In the genomic region with DNA sequence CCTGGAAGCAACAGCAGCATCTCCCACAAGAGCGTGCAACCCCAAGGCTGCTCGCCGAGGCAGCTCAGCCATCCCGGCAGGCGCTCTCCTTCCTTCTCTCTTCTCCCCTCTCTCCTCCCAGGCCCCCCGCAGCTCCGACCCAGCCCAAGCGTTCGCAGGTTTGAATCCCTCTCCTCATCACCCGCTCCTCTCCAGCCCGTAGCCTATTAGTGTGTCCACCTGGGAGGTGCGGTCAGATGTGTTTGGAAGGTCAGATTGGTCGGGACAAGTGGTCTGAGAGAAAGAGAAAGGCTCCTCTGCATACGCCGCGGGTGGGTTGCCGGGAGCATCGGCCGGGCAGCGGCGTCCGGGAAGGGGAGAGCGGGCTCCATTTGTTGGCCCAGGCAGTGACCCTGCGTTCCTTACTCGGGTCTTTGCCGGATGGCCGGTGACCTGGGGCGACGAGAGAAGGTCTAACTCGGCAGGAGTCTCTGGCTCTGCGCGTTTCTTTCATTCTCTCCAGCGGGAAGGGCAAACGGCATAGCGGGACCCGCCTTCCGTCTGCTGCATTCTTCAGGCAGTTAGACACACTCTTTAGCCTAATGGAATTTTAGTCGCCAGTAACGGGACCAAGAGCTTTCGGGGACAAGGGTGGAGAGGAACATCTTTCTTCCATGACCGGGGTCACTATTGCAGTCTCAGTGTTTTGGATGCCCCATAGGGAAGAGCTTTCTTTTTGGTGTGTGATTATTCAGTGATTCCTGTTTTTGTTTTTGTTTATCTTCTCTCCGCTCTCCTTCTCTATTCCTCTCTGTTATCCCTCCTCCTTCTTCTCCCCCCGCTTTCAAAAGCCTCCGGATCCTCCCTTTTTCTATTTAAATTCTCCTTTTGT, we compare ENCODE assay signal across 8 cellular contexts. TPM values are rescaled to one million over a fixed set of nuclear protein-coding genes. Genes with fewer than 3 reads are reported as not detected.
DNase-seq lines count a peak whose midpoint lies in the region; ATAC-seq and TF ChIP-seq lines count a peak whose summit lies in the region.

No MANE protein-coding gene starts in this region.

- peaks cover 63% of the 10 kb centered on the region for H3K27me3 Mint-ChIP-seq in T-helper 17 cell

- 0 out of 2 replicates have a peak, but pooled peaks have one; percentile 32 for TF ChIP-seq CTCF in HEK293 (tag by site-specific recombination; IDR thresholded peaks at IDR 0.05)
- TF ChIP-seq CTCF in lung (IDR thresholded peaks at IDR 0.05; ENCODE audit: control extremely low read depth, extremely low read depth): no peak

- H3K36me3 Mint-ChIP-seq in T-helper 17 cell (ENCODE audit: low read depth): peaks cover 8% of the 10 kb centered on the region

- ATAC-seq in T-helper 17 cell: peak; percentile 33
- ATAC-seq in lung (ENCODE audit: insufficient read depth, low FRiP score): peak; percentile 37
- no peak for ATAC-seq in HG02884 (IDR thresholded peaks at IDR 0.05; ENCODE audit: unreplicated experiment)

- CTCF ChIA-PET in HEK293 (lab: Yijun Ruan, JAX): interaction anchor here (0.6 to 2.1 kb wide), 5 partner anchors 9 to 449 kb away, joined by 3 to 6 read pairs (median 3); no protein-coding TSS in a partner anchor

- 1% methylated on average over 44 of the region's 44 CpGs for WGBS in lung, 2 donors

- POLR2A ChIA-PET in HEK293 (lab: Yijun Ruan, JAX): no interaction called here

- H3K27ac ChIP-seq in HEK293 (ENCODE audit: extremely low read depth, low read depth, low read length) (no peak overlapping the region), lung (ENCODE audit: low read depth in 1 of 2, low read length in 1 of 2) (no peak overlapping the region)

- peaks cover 15% of the 10 kb centered on the region for H3K27me3 ChIP-seq in endocrine pancreas (ENCODE audit: control insufficient read depth, insufficient read depth, low read length)
- H3K27me3 ChIP-seq in lung (ENCODE audit: control insufficient read depth, insufficient read depth): peaks cover 2% of the 10 kb centered on the region

- H3K9me3 ChIP-seq in HEK293 (ENCODE audit: control insufficient read depth, insufficient read depth, low read depth, low read length) (no peaks in the 10 kb centered on the region), T-helper 17 cell (ENCODE audit: control insufficient read depth, low read length, poor library complexity, severe bottlenecking) (no peaks in the 10 kb centered on the region), endocrine pancreas (ENCODE audit: control insufficient read depth, low read length) (no peaks in the 10 kb centered on the region), lung (ENCODE audit: control insufficient read depth in 2 of 2, insufficient read depth in 1 of 2, low read length in 1 of 2) (peaks cover 0 to 5% of the 10 kb centered on the region in 2 donors)

- peak overlapping the region; percentile 10 for H3K9ac ChIP-seq in endocrine pancreas (ENCODE audit: control insufficient read depth, insufficient read depth, low read length)

- no peak overlapping the region for H3K27ac Mint-ChIP-seq in T-helper 17 cell

- H3K4me1 ChIP-seq in HEK293 (ENCODE audit: control insufficient read depth, insufficient read depth, low read length): no peaks in the 10 kb centered on the region
- peaks cover 8% of the 10 kb centered on the region for H3K4me1 ChIP-seq in endocrine pancreas (ENCODE audit: control insufficient read depth, insufficient read depth, low read length)
- peaks cover 0 to 16% of the 10 kb centered on the region in 2 donors for H3K4me1 ChIP-seq in lung (ENCODE audit: control insufficient read depth in 2 of 2, insufficient read depth in 2 of 2, low read length in 2 of 2)

- DNase-seq in GM03348 (ENCODE audit: low spot score): peak; percentile 53
- no peak for DNase-seq in T-helper 17 cell
- DNase-seq in lung (ENCODE audit: low spot score): no peak
- peak; percentile 79 for DNase-seq in superior temporal gyrus (ENCODE audit: extremely low spot score)
- no peak for DNase-seq in stimulated activated naive CD4-positive, alpha-beta T cell treated with Interleukin-2 at 50 U/mL for 16 hours (lab: John Stamatoyannopoulos, UW)

- peaks cover 29% of the 10 kb centered on the region for H3K4me1 Mint-ChIP-seq in T-helper 17 cell

- no peaks in the 10 kb centered on the region for H3K36me3 ChIP-seq in HEK293 (ENCODE audit: control insufficient read depth in 2 of 2, insufficient read depth in 1 of 2, low read length in 2 of 2)
- H3K36me3 ChIP-seq in endocrine pancreas (ENCODE audit: control insufficient read depth, insufficient read depth, low read length): no peaks in the 10 kb centered on the region
- H3K36me3 ChIP-seq in lung (ENCODE audit: control insufficient read depth in 2 of 2, insufficient read depth in 2 of 2, low read length in 2 of 2): no peaks in the 10 kb centered on the region

- peak overlapping the region; percentile 94 for H3K4me3 Mint-ChIP-seq in T-helper 17 cell

- H3K4me3 ChIP-seq in HEK293 (ENCODE audit: low read depth, low read length) (peak overlapping the region; percentile 59), endocrine pancreas (ENCODE audit: control insufficient read depth, insufficient read depth, low read length) (peak overlapping the region; percentile 17), lung (no peak overlapping the region)

TF ChIP-seq in HEK293, 187 proteins besides CTCF, POLR2A, EP300 and RAD21 (continues in another document):
- TF ChIP-seq ZBTB17 (tag by site-specific recombination; IDR thresholded peaks at IDR 0.05): peak; percentile 82; the same call in 1 of the 2 replicates
- TF ChIP-seq ZBTB11 (tag by site-specific recombination; conservative IDR thresholded peaks at IDR 0.05; ENCODE audit: low read depth): 0 out of 2 replicates have a peak, but pooled peaks have one; percentile 10
- 0 out of 2 replicates have a peak, but pooled peaks have one; percentile 46 for TF ChIP-seq IKZF3 (tag by site-specific recombination; IDR thresholded peaks at IDR 0.05)
- TF ChIP-seq, protein P1, sequence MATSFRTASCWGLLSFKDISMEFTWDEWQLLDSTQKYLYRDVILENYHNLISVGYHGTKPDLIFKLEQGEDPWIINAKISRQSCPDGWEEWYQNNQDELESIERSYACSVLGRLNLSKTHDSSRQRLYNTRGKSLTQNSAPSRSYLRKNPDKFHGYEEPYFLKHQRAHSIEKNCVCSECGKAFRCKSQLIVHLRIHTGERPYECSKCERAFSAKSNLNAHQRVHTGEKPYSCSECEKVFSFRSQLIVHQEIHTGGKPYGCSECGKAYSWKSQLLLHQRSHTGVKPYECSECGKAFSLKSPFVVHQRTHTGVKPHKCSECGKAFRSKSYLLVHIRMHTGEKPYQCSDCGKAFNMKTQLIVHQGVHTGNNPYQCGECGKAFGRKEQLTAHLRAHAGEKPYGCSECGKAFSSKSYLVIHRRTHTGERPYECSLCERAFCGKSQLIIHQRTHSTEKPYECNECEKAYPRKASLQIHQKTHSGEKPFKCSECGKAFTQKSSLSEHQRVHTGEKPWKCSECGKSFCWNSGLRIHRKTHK (tag by site-specific recombination; IDR thresholded peaks at IDR 0.05): no peak
- TF ChIP-seq ZNF677 (tag by site-specific recombination; IDR thresholded peaks at IDR 0.05): no peak
- TF ChIP-seq SP3 (tag by site-specific recombination; IDR thresholded peaks at IDR 0.05): no peak
- TF ChIP-seq ZNF404 (tag by site-specific recombination; IDR thresholded peaks at IDR 0.05): no peak
- TF ChIP-seq, protein P2, sequence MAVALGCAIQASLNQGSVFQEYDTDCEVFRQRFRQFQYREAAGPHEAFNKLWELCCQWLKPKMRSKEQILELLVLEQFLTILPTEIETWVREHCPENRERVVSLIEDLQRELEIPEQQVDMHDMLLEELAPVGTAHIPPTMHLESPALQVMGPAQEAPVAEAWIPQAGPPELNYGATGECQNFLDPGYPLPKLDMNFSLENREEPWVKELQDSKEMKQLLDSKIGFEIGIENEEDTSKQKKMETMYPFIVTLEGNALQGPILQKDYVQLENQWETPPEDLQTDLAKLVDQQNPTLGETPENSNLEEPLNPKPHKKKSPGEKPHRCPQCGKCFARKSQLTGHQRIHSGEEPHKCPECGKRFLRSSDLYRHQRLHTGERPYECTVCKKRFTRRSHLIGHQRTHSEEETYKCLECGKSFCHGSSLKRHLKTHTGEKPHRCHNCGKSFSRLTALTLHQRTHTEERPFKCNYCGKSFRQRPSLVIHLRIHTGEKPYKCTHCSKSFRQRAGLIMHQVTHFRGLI (tag by site-specific recombination; IDR thresholded peaks at IDR 0.05): no peak
- no peak for TF ChIP-seq ZNF23 (tag by site-specific recombination; IDR thresholded peaks at IDR 0.05; ENCODE audit: borderline replicate concordance)
- TF ChIP-seq ZSCAN4 (tag by site-specific recombination; IDR thresholded peaks at IDR 0.05): no peak

RNA-seq across cellular contexts. Expression of gene TMEFF2, which starts 1.1 kb away (rescaled TPM):
- not detected for total RNA-seq in T-helper 17 cell
- total RNA-seq in lung: under 1 TPM in 1 of 2 donors, not detected in 1; 0.43 TPM
- not detected for polyA plus RNA-seq in lung

Comparison
In these comparisons a context has a peak if more than half of its experiments do, and no peak if none do; other contexts are left out.
1. DNase-seq: peak in GM03348 (single experiment) and superior temporal gyrus (single experiment); none in T-helper 17 cell (0 of 3), lung (single experiment) and stimulated activated naive CD4-positive, alpha-beta T cell treated with Interleukin-2 at 50 U/mL for 16 hours (single experiment).